ENCODE assay signal across 9 cellular contexts in genomic region chr6:36677753-36678487, GRCh38. TPM values are rescaled to one million over a fixed set of nuclear protein-coding genes. Genes with fewer than 3 reads are reported as not detected.
A peak's percentile ranks its signal among the peaks of the same experiment; 100 is the strongest.
DNase-seq lines count a peak whose midpoint lies in the region; ATAC-seq and TF ChIP-seq lines count a peak whose summit lies in the region.
"Had no signal": no experiment of that assay in that cellular context is flagged by ENCODE, and none has a peak within 500 bp of the region (broad histone marks: within the 10 kb centered on the region; RNA-seq: fewer than 3 reads in every experiment).

No MANE protein-coding gene starts in this region.

- DNase-seq in BE2C (no peak), brain microvascular endothelial cell (no peak), NCI-H526 treated with DMSO at 0.1 percent for 48 hours (lab: John Stamatoyannopoulos, UW) (no peak)
- DNase-seq in stimulated activated CD4-positive, alpha-beta T cell treated with anti-CD3 and anti-CD28 coated beads, Interleukin-2, amount 100 ng/mL, for 24 hours, result no peak

- TF ChIP-seq CTCF in BE2C (IDR thresholded peaks at IDR 0.05; ENCODE audit: low read depth, low read length) (no peak), brain microvascular endothelial cell (IDR thresholded peaks at IDR 0.05; ENCODE audit: low read depth, low read length, missing control alignments) (no peak)

- H3K9me3 ChIP-seq in BE2C (no peaks in the 10 kb centered on the region), HUES64 (ENCODE audit: insufficient read depth, low read depth, low read length) (no peaks in the 10 kb centered on the region), mononuclear cell (ENCODE audit: low read depth, low read length) (no peaks in the 10 kb centered on the region)

- H3K9ac ChIP-seq in HUES64 (ENCODE audit: low read depth, low read length), result peak overlapping the region; percentile 58

- H3K27ac ChIP-seq in HUES64 (ENCODE audit: low read depth, low read length) (no peak overlapping the region; the same call in 1 of the 2 replicates), brain microvascular endothelial cell (peak overlapping the region; percentile 79)

- WGBS in HUES64, result 39% methylated on average over 9 of the region's 10 CpGs

- in situ Hi-C loops in brain microvascular endothelial cell (cut with HindIII; ENCODE audit: low pct_ligation_motif_present, low sequenced_read_pairs), result no loop called here

- ATAC-seq in GM18909 (IDR thresholded peaks at IDR 0.05; ENCODE audit: poor library complexity, unreplicated experiment) (no peak), HG02763 (IDR thresholded peaks at IDR 0.05; ENCODE audit: unreplicated experiment) (no peak)

- H3K4me3 ChIP-seq in BE2C (ENCODE audit: low read depth, low read length), result peak overlapping the region; percentile 24; the same call in 1 of the 2 replicates
- peak overlapping the region; percentile 72 for H3K4me3 ChIP-seq in HUES64 (ENCODE audit: low read length)
- H3K4me3 ChIP-seq in brain microvascular endothelial cell (ENCODE audit: low read depth, low read length), result peak overlapping the region; percentile 27
- peak overlapping the region; percentile 75 for H3K4me3 ChIP-seq in mononuclear cell (ENCODE audit: low read length)

- H3K4me1 ChIP-seq in BE2C (peaks cover 15% of the 10 kb centered on the region), HUES64 (ENCODE audit: insufficient read depth, low read length) (peaks cover 37% of the 10 kb centered on the region), mononuclear cell (ENCODE audit: insufficient read depth, low read length) (peaks cover 62% of the 10 kb centered on the region)

- H3K27me3 ChIP-seq in BE2C (peaks cover 10% of the 10 kb centered on the region), HUES64 (ENCODE audit: insufficient read depth, low read length) (peaks cover 37% of the 10 kb centered on the region), brain microvascular endothelial cell (replicated peaks) (no peaks in the 10 kb centered on the region), mononuclear cell (ENCODE audit: insufficient read depth, low read length) (peaks cover 2% of the 10 kb centered on the region)

- H3K36me3 ChIP-seq in BE2C (no peaks in the 10 kb centered on the region), HUES64 (ENCODE audit: insufficient read depth, low read length) (no peaks in the 10 kb centered on the region), brain microvascular endothelial cell (replicated peaks) (peaks cover 6% of the 10 kb centered on the region)

RNA-seq across cellular contexts. Expression of gene CDKN1A, which starts 0.6 kb away (rescaled TPM):
- polyA plus RNA-seq in BE2C (2012; ENCODE audit: insufficient read depth, insufficient read length, low read depth), result 43.3 TPM
- 20.0 TPM for polyA plus RNA-seq in HUES64 (2013, experiment 1 of 2)
- 17.7 TPM for polyA plus RNA-seq in HUES64 (2013, experiment 2 of 2)
- 228 TPM for total RNA-seq in mononuclear cell

RNA-seq across cellular contexts. Expression of gene RAB44, which starts 19.7 kb away (rescaled TPM):
- polyA plus RNA-seq in BE2C (2012; ENCODE audit: insufficient read depth, insufficient read length, low read depth), result 0.17 TPM
- polyA plus RNA-seq in HUES64 (2013, experiment 1 of 2), result not detected
- not detected for polyA plus RNA-seq in HUES64 (2013, experiment 2 of 2)
- 1.3 TPM for total RNA-seq in mononuclear cell
- total RNA-seq: kidney epithelial cell had no signal

Comparison
In these comparisons a context has a peak if more than half of its experiments do, and no peak if none do; other contexts are left out.
1. H3K4me3 ChIP-seq: peak in every context shown above with its lines; median percentile 75 in mononuclear cell; 72 in HUES64; 27 in brain microvascular endothelial cell; 24 in BE2C.